9 cellular contexts compared by ENCODE assay signal in the genomic region with DNA sequence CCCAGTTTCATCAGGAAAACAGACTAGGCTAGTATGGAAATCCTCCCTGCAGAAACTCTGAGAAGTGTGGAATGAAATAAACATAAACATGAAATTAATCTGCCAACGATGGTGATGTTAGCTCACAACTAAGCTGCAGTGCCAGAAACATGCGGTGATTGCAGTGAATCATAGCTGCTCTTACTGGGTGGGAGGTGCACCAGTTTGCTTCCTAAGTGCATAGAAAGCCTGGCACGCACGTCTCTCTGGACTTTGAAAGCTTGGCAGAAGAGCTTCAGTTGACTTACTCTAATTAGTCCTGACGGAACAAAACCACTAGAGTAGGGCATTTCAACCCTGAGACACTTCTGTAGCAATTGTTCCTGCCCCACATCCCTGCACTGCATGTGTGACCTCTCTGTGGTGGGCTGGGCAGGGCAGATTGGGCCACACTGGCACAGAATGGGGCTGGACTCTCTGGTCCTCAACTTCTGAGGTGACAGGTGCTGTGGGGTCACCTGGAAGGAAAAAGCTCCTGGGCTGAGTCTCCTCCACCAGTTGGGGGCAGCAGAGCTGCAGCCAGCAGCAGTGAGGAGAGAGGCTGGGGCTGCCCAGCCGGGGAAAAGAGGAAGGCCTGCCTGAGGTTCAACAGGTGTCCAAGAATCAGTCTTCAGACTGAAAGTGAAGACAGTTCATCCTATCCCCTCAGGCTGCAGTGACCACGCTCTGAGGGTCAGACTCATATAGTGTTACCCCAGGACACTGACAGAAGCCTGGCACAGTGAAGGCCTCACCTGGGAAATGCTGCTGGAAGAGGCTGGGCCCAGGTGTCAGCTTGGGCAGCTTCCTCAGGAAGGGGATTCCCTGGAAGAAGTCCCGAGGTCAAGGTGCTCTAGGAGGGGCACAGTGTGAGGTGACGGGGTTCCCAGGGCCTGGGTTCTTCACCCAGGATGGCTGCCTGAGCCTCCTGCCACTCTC. TPM values are rescaled to one million over a fixed set of nuclear protein-coding genes. Genes with fewer than 3 reads are reported as not detected.
A peak's percentile ranks its signal among the peaks of the same experiment; 100 is the strongest.
DNase-seq lines count a peak whose midpoint lies in the region; ATAC-seq and TF ChIP-seq lines count a peak whose summit lies in the region.
"Had no signal": no experiment of that assay in that cellular context is flagged by ENCODE, and none has a peak within 500 bp of the region (broad histone marks: within the 10 kb centered on the region; RNA-seq: fewer than 3 reads in every experiment).

No MANE protein-coding gene starts in this region.

- no peak overlapping the region for H3K14ac ChIP-seq in mesenchymal stem cell (ENCODE audit: low read length in 2 of 2)

- H3K36me3 ChIP-seq in adipocyte (ENCODE audit: control insufficient read depth, insufficient read depth, low read length, severe bottlenecking) (no peaks in the 10 kb centered on the region), mesenchymal stem cell (ENCODE audit: control insufficient read depth in 1 of 2, insufficient read depth in 2 of 2, low read depth in 1 of 2, low read length in 2 of 2) (no peaks in the 10 kb centered on the region)

- no peaks in the 10 kb centered on the region for H3K27me3 Mint-ChIP-seq in activated CD4-positive, alpha-beta T cell treated with anti-CD3 and anti-CD28 coated beads for 36 hours
- H3K27me3 Mint-ChIP-seq: activated naive CD4-positive, alpha-beta T cell treated with anti-CD3 and anti-CD28 coated beads, Interleukin-2, amount 50 U/mL, for 24 hours had no signal

- H3K4me3 Mint-ChIP-seq in activated CD4-positive, alpha-beta T cell treated with anti-CD3 and anti-CD28 coated beads for 36 hours = no peak overlapping the region
- H3K4me3 Mint-ChIP-seq: activated naive CD4-positive, alpha-beta T cell treated with anti-CD3 and anti-CD28 coated beads, Interleukin-2, amount 50 U/mL, for 24 hours had no signal

- no peaks in the 10 kb centered on the region for H3K4me1 Mint-ChIP-seq in activated CD4-positive, alpha-beta T cell treated with anti-CD3 and anti-CD28 coated beads for 36 hours
- H3K4me1 Mint-ChIP-seq: activated naive CD4-positive, alpha-beta T cell treated with anti-CD3 and anti-CD28 coated beads, Interleukin-2, amount 50 U/mL, for 24 hours had no signal

- H2AFZ ChIP-seq in mesenchymal stem cell (ENCODE audit: low read depth, low read length) = no peak overlapping the region

- H3K27ac Mint-ChIP-seq in activated CD4-positive, alpha-beta T cell treated with anti-CD3 and anti-CD28 coated beads for 36 hours = no peak overlapping the region
- H3K27ac Mint-ChIP-seq: activated naive CD4-positive, alpha-beta T cell treated with anti-CD3 and anti-CD28 coated beads, Interleukin-2, amount 50 U/mL, for 24 hours had no signal

- CTCF ChIA-PET in activated CD4-positive, alpha-beta T cell treated with anti-CD3 and anti-CD28 coated beads for 36 hours (lab: Charles Lee) = interaction anchor here (0.7 to 1.5 kb wide), 4 partner anchors 18 to 200 kb away, joined by 3 to 6 read pairs (median 3); no protein-coding TSS in a partner anchor

- no peak overlapping the region for H3K18ac ChIP-seq in mesenchymal stem cell (ENCODE audit: low read depth in 1 of 2, low read length in 2 of 2)

- no peak overlapping the region for H2AK5ac ChIP-seq in mesenchymal stem cell (ENCODE audit: low read length, severe bottlenecking)

- H3K4me3 ChIP-seq in HL-60 (replicated peaks; ENCODE audit: insufficient read depth, low read length) = no peak overlapping the region
- H3K4me3 ChIP-seq in adipocyte (ENCODE audit: low read length) = no peak overlapping the region
- H3K4me3 ChIP-seq in mesenchymal stem cell (ENCODE audit: insufficient read depth in 1 of 2, low read depth in 1 of 2, low read length in 2 of 2) = no peak overlapping the region

- no peak overlapping the region for H2BK12ac ChIP-seq in mesenchymal stem cell (ENCODE audit: low read length in 2 of 2)

- H2BK15ac ChIP-seq in mesenchymal stem cell (ENCODE audit: low read depth, poor library complexity, severe bottlenecking) = no peak overlapping the region

- H3K23ac ChIP-seq in mesenchymal stem cell (ENCODE audit: low read length in 2 of 2) = no peak overlapping the region

- no peaks in the 10 kb centered on the region for H3K79me1 ChIP-seq in mesenchymal stem cell (replicated peaks; ENCODE audit: low read length, poor library complexity, severe bottlenecking)

- POLR2A ChIA-PET in activated CD4-positive, alpha-beta T cell treated with anti-CD3 and anti-CD28 coated beads for 36 hours (lab: Charles Lee) = interaction anchor here (0.6 kb wide), 1 partner anchor 110 kb away, joined by 3 read pairs; no protein-coding TSS in a partner anchor

- intact Hi-C loops in activated CD4-positive, alpha-beta T cell treated with anti-CD3 and anti-CD28 coated beads for 36 hours (cut with DNase I, micrococcal nuclease) = loop anchor here (5.0 kb wide), 2 partner anchors 93 to 223 kb away; no protein-coding TSS in a partner anchor

- no peak overlapping the region for H3K4me2 ChIP-seq in mesenchymal stem cell (ENCODE audit: low read length, poor library complexity, severe bottlenecking)

- H3K27ac ChIP-seq in HL-60 (replicated peaks) = no peak overlapping the region
- no peak overlapping the region for H3K27ac ChIP-seq in mesenchymal stem cell (ENCODE audit: low read length, poor library complexity, severe bottlenecking)

- no peak overlapping the region for H4K91ac ChIP-seq in mesenchymal stem cell (ENCODE audit: low read length)

- peak; percentile 50 for TF ChIP-seq CTCF in HL-60 (IDR thresholded peaks at IDR 0.05; ENCODE audit: insufficient read depth, low read length)

- no peaks in the 10 kb centered on the region for H3K9me3 Mint-ChIP-seq in activated CD4-positive, alpha-beta T cell treated with anti-CD3 and anti-CD28 coated beads for 36 hours (ENCODE audit: low read depth)
- H3K9me3 Mint-ChIP-seq: activated naive CD4-positive, alpha-beta T cell treated with anti-CD3 and anti-CD28 coated beads, Interleukin-2, amount 50 U/mL, for 24 hours had no signal

- no peak overlapping the region for H2BK5ac ChIP-seq in mesenchymal stem cell (ENCODE audit: low read depth, low read length, poor library complexity, severe bottlenecking)

- H3K36me3 Mint-ChIP-seq in activated CD4-positive, alpha-beta T cell treated with anti-CD3 and anti-CD28 coated beads for 36 hours (ENCODE audit: low read depth) = no peaks in the 10 kb centered on the region
- H3K36me3 Mint-ChIP-seq: activated naive CD4-positive, alpha-beta T cell treated with anti-CD3 and anti-CD28 coated beads, Interleukin-2, amount 50 U/mL, for 24 hours had no signal

- H3K4ac ChIP-seq in mesenchymal stem cell (ENCODE audit: low read depth in 1 of 2, low read length in 2 of 2) = no peak overlapping the region

- H4K8ac ChIP-seq in mesenchymal stem cell (ENCODE audit: low read length) = no peak overlapping the region

- H3K4me1 ChIP-seq in adipocyte (ENCODE audit: control insufficient read depth, insufficient read depth, low read length) = peaks cover 23% of the 10 kb centered on the region
- peaks cover 32% of the 10 kb centered on the region for H3K4me1 ChIP-seq in mesenchymal stem cell (ENCODE audit: control insufficient read depth, insufficient read depth, low read depth, low read length)

- ATAC-seq in activated CD4-positive, alpha-beta T cell treated with anti-CD3 and anti-CD28 coated beads for 36 hours = peak; percentile 57

- no peak overlapping the region for H2BK120ac ChIP-seq in mesenchymal stem cell (ENCODE audit: low read depth, low read length)

- H3K9me3 ChIP-seq in adipocyte (ENCODE audit: control insufficient read depth, low read length) (no peaks in the 10 kb centered on the region), mesenchymal stem cell (ENCODE audit: control insufficient read depth, low read length) (no peaks in the 10 kb centered on the region)

- peak; percentile 41 for DNase-seq in activated CD4-positive, alpha-beta T cell treated with anti-CD3 and anti-CD28 coated beads for 36 hours
- no peak for DNase-seq in activated CD4-positive, alpha-beta T cell treated with anti-CD3 and anti-CD28 coated beads, Interleukin-2, amount 50 U/mL, for 4 hours
- DNase-seq in HL-60 (ENCODE audit: low read depth in 1 of 2, low spot score in 1 of 2) (peak in 1 of 2 experiments; percentile 64), adipocyte (ENCODE audit: low read depth) (peak; percentile 82), mesenchymal stem cell (peak; percentile 55), pons (ENCODE audit: low spot score) (no peak), NCI-H1694 treated with DMSO at 0.1 percent for 48 hours (lab: John Stamatoyannopoulos, UW) (no peak), NCI-H446 treated with DMSO at 0.1 percent for 48 hours (lab: John Stamatoyannopoulos, UW) (no peak)

- WGBS in mesenchymal stem cell = 54% methylated on average over 9 of the region's 9 CpGs

- no peaks in the 10 kb centered on the region for H3K27me3 ChIP-seq in HL-60 (ENCODE audit: insufficient read depth, poor library complexity, severe bottlenecking)
- H3K27me3 ChIP-seq in adipocyte (replicated peaks; ENCODE audit: control insufficient read depth, insufficient read depth, low read length) = peaks cover 10% of the 10 kb centered on the region
- peaks cover 0 to 10% of the 10 kb centered on the region in 2 experiments for H3K27me3 ChIP-seq in mesenchymal stem cell (ENCODE audit: control insufficient read depth in 1 of 2, insufficient read depth in 1 of 2, low read length in 2 of 2)

- no peak overlapping the region for H3K9ac ChIP-seq in adipocyte (ENCODE audit: low read length)
- no peak overlapping the region for H3K9ac ChIP-seq in mesenchymal stem cell (ENCODE audit: low read length)

RNA-seq across cellular contexts. Expression of gene GGTLC2, which starts 40.5 kb away (rescaled TPM):
- not detected for total RNA-seq in activated CD4-positive, alpha-beta T cell treated with anti-CD3 and anti-CD28 coated beads for 36 hours
- polyA plus RNA-seq in mesenchymal stem cell (2013, experiment 1 of 2) = not detected
- not detected for polyA plus RNA-seq in mesenchymal stem cell (2013, experiment 2 of 2)

Comparison
In these comparisons a context has a peak if more than half of its experiments do, and no peak if none do; other contexts are left out.
1. DNase-seq: peak in activated CD4-positive, alpha-beta T cell treated with anti-CD3 and anti-CD28 coated beads for 36 hours (single experiment), adipocyte (single experiment) and mesenchymal stem cell (single experiment); none in activated CD4-positive, alpha-beta T cell treated with anti-CD3 and anti-CD28 coated beads, Interleukin-2, amount 50 U/mL, for 4 hours (0 of 2), pons (single experiment), NCI-H1694 treated with DMSO at 0.1 percent for 48 hours (single experiment) and NCI-H446 treated with DMSO at 0.1 percent for 48 hours (single experiment).